ENCODE assay signal across 14 cellular contexts in the genomic region with DNA sequence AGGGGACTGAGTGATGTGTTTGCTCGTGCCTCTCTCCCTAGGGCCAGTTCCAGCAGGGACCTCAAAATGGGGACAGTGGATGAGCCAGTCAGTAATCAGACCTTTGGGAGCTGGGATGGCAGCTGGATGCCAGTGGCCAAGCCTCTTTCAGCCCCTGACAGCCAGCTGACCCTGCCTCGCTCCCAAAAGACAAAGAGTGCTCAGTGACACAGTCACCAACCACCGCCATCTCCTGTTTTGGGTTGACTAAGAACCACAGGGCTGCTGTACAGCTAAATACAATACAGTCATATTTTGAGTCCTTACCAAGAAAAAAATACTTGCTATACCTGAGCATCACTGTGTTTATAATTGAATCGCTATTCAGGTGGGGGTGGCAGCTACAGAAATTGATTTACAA.
A peak's percentile ranks its signal among the peaks of the same experiment; 100 is the strongest.
DNase-seq lines count a peak whose midpoint lies in the region; ATAC-seq and TF ChIP-seq lines count a peak whose summit lies in the region.
"Had no signal": no experiment of that assay in that cellular context is flagged by ENCODE, and none has a peak within 500 bp of the region (broad histone marks: within the 10 kb centered on the region; RNA-seq: fewer than 3 reads in every experiment).

No MANE protein-coding gene starts in this region.

- no peak overlapping the region for H3K27ac Mint-ChIP-seq in activated T-cell treated with anti-CD3 and anti-CD28 coated beads, Interleukin-2, amount 50 U/mL, for 72 hours

- no peak for TF ChIP-seq EP300 in esophagus muscularis mucosa (IDR thresholded peaks at IDR 0.05)

- no peaks in the 10 kb centered on the region for H3K4me1 Mint-ChIP-seq in activated T-cell treated with anti-CD3 and anti-CD28 coated beads, Interleukin-2, amount 50 U/mL, for 72 hours (ENCODE audit: low read depth)

- H3K9me3 ChIP-seq in esophagus muscularis mucosa (no peaks in the 10 kb centered on the region), aorta (ENCODE audit: control insufficient read depth, low read length) (peaks cover 4% of the 10 kb centered on the region)
- H3K9me3 ChIP-seq: Caco-2 had no signal

- no peak for TF ChIP-seq CTCF in esophagus muscularis mucosa (IDR thresholded peaks at IDR 0.05)

- intact Hi-C loops in esophagus muscularis mucosa (cut with DNase I) (no loop called here), aorta (cut with DNase I) (no loop called here)

- 82% methylated on average over 4 of the region's 4 CpGs for WGBS in esophagus muscularis mucosa
- WGBS in aorta, 2 donors = 72 to 74% methylated on average over 4 of the region's 4 CpGs

- ATAC-seq in activated T-cell treated with anti-CD3 and anti-CD28 coated beads, Interleukin-2, amount 50 U/mL, for 72 hours (replicated peaks in 1 of 2) = peak; percentile 52 to 81
- ATAC-seq in aorta (ENCODE audit: low FRiP score) = peak; percentile 33

- no peaks in the 10 kb centered on the region for H3K27me3 ChIP-seq in esophagus muscularis mucosa
- no peaks in the 10 kb centered on the region for H3K27me3 ChIP-seq in aorta (ENCODE audit: control insufficient read depth in 1 of 2, insufficient read depth in 2 of 2, low read length in 1 of 2)

- no peak overlapping the region for H3K4me3 ChIP-seq in esophagus muscularis mucosa
- no peak overlapping the region for H3K4me3 ChIP-seq in aorta (ENCODE audit: low read length in 2 of 2)

- H3K27me3 Mint-ChIP-seq in activated T-cell treated with anti-CD3 and anti-CD28 coated beads, Interleukin-2, amount 50 U/mL, for 72 hours (ENCODE audit: low read depth) = no peaks in the 10 kb centered on the region

- no peak for TF ChIP-seq POLR2A in esophagus muscularis mucosa (IDR thresholded peaks at IDR 0.05; ENCODE audit: low read depth)

- H3K36me3 ChIP-seq in esophagus muscularis mucosa = no peaks in the 10 kb centered on the region
- no peaks in the 10 kb centered on the region for H3K36me3 ChIP-seq in aorta (ENCODE audit: control insufficient read depth in 1 of 2, insufficient read depth in 2 of 2, low read length in 1 of 2)

- no peaks in the 10 kb centered on the region for H3K36me3 Mint-ChIP-seq in activated T-cell treated with anti-CD3 and anti-CD28 coated beads, Interleukin-2, amount 50 U/mL, for 72 hours (ENCODE audit: insufficient read depth in 2 of 2)

- no peak overlapping the region for H3K4me3 Mint-ChIP-seq in activated T-cell treated with anti-CD3 and anti-CD28 coated beads, Interleukin-2, amount 50 U/mL, for 72 hours

- no peaks in the 10 kb centered on the region for H3K4me1 ChIP-seq in esophagus muscularis mucosa
- no peaks in the 10 kb centered on the region for H3K4me1 ChIP-seq in aorta (ENCODE audit: control insufficient read depth in 1 of 2, insufficient read depth in 2 of 2, low read length in 2 of 2)
- H3K4me1 ChIP-seq: Caco-2 had no signal

- H3K27ac ChIP-seq in esophagus muscularis mucosa (replicated peaks in 1 of 4) (no peak overlapping the region), aorta (ENCODE audit: low read depth in 1 of 2, low read length in 2 of 2) (no peak overlapping the region)

- peaks cover 0 to 1% of the 10 kb centered on the region in 2 donors for H3K9me3 Mint-ChIP-seq in activated T-cell treated with anti-CD3 and anti-CD28 coated beads, Interleukin-2, amount 50 U/mL, for 72 hours

- DNase-seq in activated T-cell treated with anti-CD3 and anti-CD28 coated beads, Interleukin-2, amount 50 U/mL, for 72 hours = peak in 1 of 2 donors; percentile 7
- DNase-seq in activated T-cell treated with anti-CD3 and anti-CD28 coated beads, Interleukin-2, amount 50 U/mL, for 48 hours = no peak
- DNase-seq in esophagus muscularis mucosa (ENCODE audit: extremely low spot score) (peak; percentile 55), nucleus accumbens (lab: John Stamatoyannopoulos, UW) (peak in 39 of 56 donors; percentile 10 to 75 (median 43)), aorta (no peak), T1000 (lab: John Stamatoyannopoulos, UW) (no peak), NCI-H774 (lab: John Stamatoyannopoulos, UW) (no peak)
- no peak for DNase-seq in activated CD8-positive, alpha-beta memory T cell treated with anti-CD3 and anti-CD28 coated beads, Interleukin-2, amount 50 U/mL, for 4 hours
- DNase-seq: Caco-2, Karpas-422, MM.1S, NCI-H1105, NCI-H187 treated with DMSO at 0.1 percent for 48 hours, NCI-H2171 had no signal

Comparison
In these comparisons a context has a peak if more than half of its experiments do, and no peak if none do; other contexts are left out.
1. DNase-seq: peak in esophagus muscularis mucosa (single experiment) and nucleus accumbens (39 of 56); none in activated T-cell treated with anti-CD3 and anti-CD28 coated beads, Interleukin-2, amount 50 U/mL, for 48 hours (0 of 2), aorta (0 of 2), T1000 (single experiment), NCI-H774 (single experiment) and activated CD8-positive, alpha-beta memory T cell treated with anti-CD3 and anti-CD28 coated beads, Interleukin-2, amount 50 U/mL, for 4 hours (single experiment).